8 cellular contexts compared by ENCODE assay signal in genomic region chr17:43839670-43840101, GRCh38. TPM values are rescaled to one million over a fixed set of nuclear protein-coding genes. Genes with fewer than 3 reads are reported as not detected.
DNase-seq lines count a peak whose midpoint lies in the region; ATAC-seq and TF ChIP-seq lines count a peak whose summit lies in the region.
"Had no signal": no experiment of that assay in that cellular context is flagged by ENCODE, and none has a peak within 500 bp of the region (broad histone marks: within the 10 kb centered on the region; RNA-seq: fewer than 3 reads in every experiment).

No MANE protein-coding gene starts in this region.

- no peak for TF ChIP-seq CTCF in LNCaP clone FGC (IDR thresholded peaks at IDR 0.05; ENCODE audit: control insufficient read depth, extremely low read depth, insufficient read depth)
- TF ChIP-seq CTCF in gastrocnemius medialis (IDR thresholded peaks at IDR 0.05 in 4 of 5, conservative IDR thresholded peaks at IDR 0.05 in 1 of 5), result no peak
- no peak for TF ChIP-seq CTCF in A673 (conservative IDR thresholded peaks at IDR 0.05; ENCODE audit: low read depth, low read length)

- no peak for TF ChIP-seq POLR2A in gastrocnemius medialis (IDR thresholded peaks at IDR 0.05)

- H3K4me3 Mint-ChIP-seq in naive thymus-derived CD8-positive, alpha-beta T cell, result no peak overlapping the region

- H3K27ac ChIP-seq in gastrocnemius medialis, result peak overlapping the region in 2 of 4 donors; percentile 5 to 39
- no peak overlapping the region for H3K27ac ChIP-seq in A673 (ENCODE audit: low read depth, low read length, poor library complexity, severe bottlenecking)

- H3K36me3 Mint-ChIP-seq in naive thymus-derived CD8-positive, alpha-beta T cell, result no peaks in the 10 kb centered on the region

- H3K4me1 ChIP-seq in gastrocnemius medialis (peaks cover 10 to 26% of the 10 kb centered on the region in 2 donors), A673 (ENCODE audit: insufficient read depth, low read length, poor library complexity, severe bottlenecking) (no peaks in the 10 kb centered on the region)

- H3K9me3 ChIP-seq in gastrocnemius medialis, result no peaks in the 10 kb centered on the region
- H3K9me3 ChIP-seq in A673 (ENCODE audit: low read depth, low read length, poor library complexity, severe bottlenecking), result no peaks in the 10 kb centered on the region

- DNase-seq in LNCaP clone FGC (ENCODE audit: low read depth) (peak; percentile 86), NCI-H345 (lab: John Stamatoyannopoulos, UW) (peak; percentile 98), cerebellar nuclear complex (lab: John Stamatoyannopoulos, UW) (peak; percentile 93), gastrocnemius medialis (peak; percentile 29 to 56), A673 (ENCODE audit: low spot score) (no peak)
- no peak for DNase-seq in naive thymus-derived CD8-positive, alpha-beta T cell
- DNase-seq: activated CD4-positive, alpha-beta T cell treated with anti-CD3 and anti-CD28 coated beads, Interleukin-2, amount 50 U/mL, for 48 hours had no signal

- in situ Hi-C loops in gastrocnemius medialis (cut with MboI; ENCODE audit: low sequenced_read_pairs in 4 of 4), result loop anchor here in 1 of 4 donors (10.0 kb wide), 2 partner anchors 55 to 145 kb away; partner anchors contain the start of gene CFAP97D1

- ATAC-seq in gastrocnemius medialis (peak; percentile 40 to 78), GM18868 (IDR thresholded peaks at IDR 0.05; ENCODE audit: unreplicated experiment) (no peak)
- no peak for ATAC-seq in naive thymus-derived CD8-positive, alpha-beta T cell

- H3K9me3 Mint-ChIP-seq in naive thymus-derived CD8-positive, alpha-beta T cell, result no peaks in the 10 kb centered on the region

- H3K27me3 ChIP-seq in gastrocnemius medialis (no peaks in the 10 kb centered on the region), A673 (replicated peaks; ENCODE audit: insufficient read depth, low read depth, low read length, poor library complexity) (no peaks in the 10 kb centered on the region)

- POLR2A ChIA-PET in A673 (lab: Charles Lee; ENCODE audit: low non-redundant PET), result no interaction called here
- POLR2A ChIA-PET in naive thymus-derived CD8-positive, alpha-beta T cell (lab: Charles Lee), result no interaction called here

- CTCF ChIA-PET in A673 (lab: Charles Lee), result no interaction called here

- intact Hi-C loops in gastrocnemius medialis (cut with DNase I; ENCODE audit: low total_unique reads), result no loop called here
- intact Hi-C loops in A673 (cut with micrococcal nuclease; ENCODE audit: unreplicated experiment), result no loop called here

- peaks cover 0 to 2% (median 0%) of the 10 kb centered on the region in 4 donors for H3K4me1 Mint-ChIP-seq in naive thymus-derived CD8-positive, alpha-beta T cell

- H3K36me3 ChIP-seq in gastrocnemius medialis, result no peaks in the 10 kb centered on the region
- no peaks in the 10 kb centered on the region for H3K36me3 ChIP-seq in A673 (ENCODE audit: insufficient read depth, low read length, poor library complexity, severe bottlenecking)

- H3K4me3 ChIP-seq in LNCaP clone FGC (ENCODE audit: low read depth, low read length) (peak overlapping the region; percentile 19), gastrocnemius medialis (no peak overlapping the region), A673 (ENCODE audit: low read depth, low read length, poor library complexity, severe bottlenecking) (no peak overlapping the region)

- peaks cover 13 to 51% (median 29%) of the 10 kb centered on the region in 5 donors for H3K27me3 Mint-ChIP-seq in naive thymus-derived CD8-positive, alpha-beta T cell

- no TSS peak for BruUV-seq in A673 (replicated peaks; lab: Mats Ljungman, UMichigan)

- H3K27ac Mint-ChIP-seq in naive thymus-derived CD8-positive, alpha-beta T cell, result no peak overlapping the region

RNA-seq across cellular contexts. Expression of gene MPP3, which starts 6.7 kb away (rescaled TPM):
- 1 to 10 TPM in 2 of 4 donors, under 1 TPM in 2; 0.12 to 2.4 (median 1.1) TPM for total RNA-seq in gastrocnemius medialis
- 5.7 and 7.7 TPM in 2 replicates for total RNA-seq in A673 (2021)
- total RNA-seq in naive thymus-derived CD8-positive, alpha-beta T cell, result under 1 TPM in 1 of 2 experiments, not detected in 1; 0.16 TPM
- polyA plus RNA-seq in naive thymus-derived CD8-positive, alpha-beta T cell, result not detected

RNA-seq across cellular contexts. Expression of gene CD300LG, which starts 7.3 kb away (rescaled TPM):
- 10 to 100 TPM; 18.4 to 28.2 (median 20.8) TPM for total RNA-seq in gastrocnemius medialis
- total RNA-seq in A673 (2021), result not detected in 2 replicates
- not detected for total RNA-seq in naive thymus-derived CD8-positive, alpha-beta T cell
- not detected for polyA plus RNA-seq in naive thymus-derived CD8-positive, alpha-beta T cell

RNA-seq across cellular contexts. Expression of gene CFAP97D1, which starts 59.5 kb away (rescaled TPM):
- not detected for total RNA-seq in gastrocnemius medialis
- total RNA-seq in A673 (2021), result not detected in 2 replicates
- total RNA-seq in naive thymus-derived CD8-positive, alpha-beta T cell, result not detected
- polyA plus RNA-seq in naive thymus-derived CD8-positive, alpha-beta T cell, result not detected

Comparison
In these comparisons a context has a peak if more than half of its experiments do, and no peak if none do; other contexts are left out.
1. DNase-seq: peak in LNCaP clone FGC (single experiment), NCI-H345 (single experiment), cerebellar nuclear complex (2 of 2) and gastrocnemius medialis (2 of 2); none in A673 (single experiment) and naive thymus-derived CD8-positive, alpha-beta T cell (0 of 10).
2. ATAC-seq: peak in gastrocnemius medialis (2 of 2); none in naive thymus-derived CD8-positive, alpha-beta T cell (0 of 2) and GM18868 (single experiment).
3. RNA of gene CD300LG, which starts 7.3 kb away (total RNA-seq): 18.4 to 28.2 TPM in gastrocnemius medialis; not detected in naive thymus-derived CD8-positive, alpha-beta T cell and not detected in A673; every median in the first group is over 10 times any median in the second.